16 cellular contexts compared by ENCODE assay signal in genomic region chr9:91857831-91858669, GRCh38.
A peak's percentile ranks its signal among the peaks of the same experiment; 100 is the strongest.
DNase-seq lines count a peak whose midpoint lies in the region; ATAC-seq, FAIRE-seq and TF ChIP-seq lines count a peak whose summit lies in the region.
"Had no signal": no experiment of that assay in that cellular context is flagged by ENCODE, and none has a peak within 500 bp of the region (broad histone marks: within the 10 kb centered on the region; RNA-seq: fewer than 3 reads in every experiment).

No MANE protein-coding gene starts in this region.

- no TSS peak for BruUV-seq in HepG2 (replicated peaks; lab: Mats Ljungman, UMichigan)

- H3K27me3 Mint-ChIP-seq in T-helper 2 cell treated with Interferon-gamma antibody and Interleukin-4, amounts not matched to agents 5 μg/mL and 100 μg/mL, for 36 hours (ENCODE audit: low read depth) = no peaks in the 10 kb centered on the region

- H2AFZ ChIP-seq in HepG2 (ENCODE audit: low read length) = no peak overlapping the region

- H3K4me2 ChIP-seq in HepG2 (ENCODE audit: low read depth, low read length) = no peak overlapping the region

- POLR2A ChIA-PET in HEK293 (lab: Yijun Ruan, JAX) (no interaction called here), HepG2 (lab: Yijun Ruan, JAX) (no interaction called here)

- no peaks in the 10 kb centered on the region for H4K20me1 ChIP-seq in HepG2 (ENCODE audit: insufficient read depth, low read length)

- no peaks in the 10 kb centered on the region for H3K9me3 Mint-ChIP-seq in T-helper 2 cell treated with Interferon-gamma antibody and Interleukin-4, amounts not matched to agents 5 μg/mL and 100 μg/mL, for 36 hours
- H3K9me3 Mint-ChIP-seq: dendritic cell treated with granulocyte-macrophage colony-stimulating factor and Interleukin-4, amounts not matched to agents 40 ng/mL and 50 ng/mL, for 4 days had no signal

- H3K9me3 ChIP-seq in HEK293 (ENCODE audit: control insufficient read depth, insufficient read depth, low read depth, low read length) (no peaks in the 10 kb centered on the region), HepG2 (ENCODE audit: low read length) (no peaks in the 10 kb centered on the region)
- H3K9me3 ChIP-seq: BE2C, MG63 had no signal

- CTCF ChIA-PET in HEK293 (lab: Yijun Ruan, JAX) = no interaction called here
- CTCF ChIA-PET in HepG2 (lab: Yijun Ruan, JAX; ENCODE audit: low intra/inter-chr PET ratio, low total read pairs) = no interaction called here

- H3K27ac ChIP-seq in HEK293 (ENCODE audit: extremely low read depth, low read depth, low read length) (no peak overlapping the region), HepG2 (ENCODE audit: extremely low read length, insufficient read depth, low read length) (no peak overlapping the region)

- no peak for DNase-seq in left colon
- DNase-seq in retina = peak; percentile 65
- DNase-seq in NCI-H774 (lab: John Stamatoyannopoulos, UW) = no peak
- no peak for DNase-seq in T-helper 2 cell treated with Interferon-gamma antibody and Interleukin-4, amounts not matched to agents 5 μg/mL and 100 μg/mL, for 36 hours (ENCODE audit: low spot score)
- no peak for DNase-seq in HepG2 (ENCODE audit: low spot score)
- DNase-seq in DMS79 treated with DMSO at 0.1 percent for 48 hours (lab: John Stamatoyannopoulos, UW) = no peak
- DNase-seq: activated gamma-delta T cell treated with Interleukin-2 at 50 U/mL for 16 hours, anterior cingulate cortex, MG63, naive B cell, NCI-H2081, T-helper 17 cell had no signal

- no peak for FAIRE-seq in HepG2 (lab: Jason Lieb, UNC)

- in situ Hi-C loops in HepG2 (cut with HindIII; ENCODE audit: extremely low pct_ligation_motif_present, low pct_unique_long_range_greater_than_20kb) = no loop called here

- peaks cover 0 to 58% of the 10 kb centered on the region in 2 experiments; a peak in 4 of 5 replicates for H3K27me3 ChIP-seq in HepG2 (ENCODE audit: control insufficient read depth in 1 of 2, insufficient read depth in 2 of 2, low read length in 2 of 2)
- H3K27me3 ChIP-seq: BE2C, MG63 had no signal

- no peaks in the 10 kb centered on the region for H3K4me1 Mint-ChIP-seq in T-helper 2 cell treated with Interferon-gamma antibody and Interleukin-4, amounts not matched to agents 5 μg/mL and 100 μg/mL, for 36 hours (ENCODE audit: low read depth)
- H3K4me1 Mint-ChIP-seq: naive B cell, T-helper 17 cell had no signal

- no peak for TF ChIP-seq POLR2A in HepG2 (IDR thresholded peaks at IDR 0.05; ENCODE audit: insufficient read depth in 1 of 2, low read depth in 2 of 2, low read length in 2 of 2)

- 20% methylated on average over 10 of the region's 23 CpGs for WGBS in HepG2 (ENCODE audit: low lambda C conversion rate)

- H3K27ac Mint-ChIP-seq in T-helper 2 cell treated with Interferon-gamma antibody and Interleukin-4, amounts not matched to agents 5 μg/mL and 100 μg/mL, for 36 hours = no peak overlapping the region
- H3K27ac Mint-ChIP-seq: naive B cell, T-helper 17 cell had no signal

- no peaks in the 10 kb centered on the region for H3K36me3 ChIP-seq in HEK293 (ENCODE audit: control insufficient read depth in 2 of 2, insufficient read depth in 1 of 2, low read length in 2 of 2)
- no peaks in the 10 kb centered on the region for H3K36me3 ChIP-seq in HepG2 (replicated peaks in 1 of 2; ENCODE audit: control insufficient read depth in 1 of 2, insufficient read depth in 2 of 2, low read length in 2 of 2)
- H3K36me3 ChIP-seq: MG63 had no signal

- no peak for TF ChIP-seq RAD21 in HepG2 (CRISPR knock-in tag; IDR thresholded peaks at IDR 0.05)

- no peaks in the 10 kb centered on the region for H3K79me2 ChIP-seq in HepG2 (ENCODE audit: insufficient read depth, low read length)

- TF ChIP-seq CTCF in HEK293 (tag by site-specific recombination; IDR thresholded peaks at IDR 0.05) = no peak
- no peak for TF ChIP-seq CTCF in HepG2 (CRISPR knock-in tag; IDR thresholded peaks at IDR 0.05)

- no peaks in the 10 kb centered on the region for H3K36me3 Mint-ChIP-seq in T-helper 2 cell treated with Interferon-gamma antibody and Interleukin-4, amounts not matched to agents 5 μg/mL and 100 μg/mL, for 36 hours (ENCODE audit: low read depth)
- H3K36me3 Mint-ChIP-seq: naive B cell had no signal

- intact Hi-C loops in left colon (cut with DNase I, micrococcal nuclease) = no loop called here
- intact Hi-C loops in HepG2 (cut with micrococcal nuclease; ENCODE audit: unreplicated experiment) = no loop called here

- no peak for TF ChIP-seq EP300 in HepG2 (IDR thresholded peaks at IDR 0.05; ENCODE audit: low read depth in 2 of 2, low read length in 2 of 2)
- no peak for TF ChIP-seq EP300 in HepG2 (CRISPR knock-in tag; IDR thresholded peaks at IDR 0.05; ENCODE audit: borderline replicate concordance)

- H3K9ac ChIP-seq in HepG2 (ENCODE audit: insufficient read depth, low read depth, low read length) = no peak overlapping the region

- H3K4me3 Mint-ChIP-seq in T-helper 2 cell treated with Interferon-gamma antibody and Interleukin-4, amounts not matched to agents 5 μg/mL and 100 μg/mL, for 36 hours = no peak overlapping the region
- H3K4me3 Mint-ChIP-seq: dendritic cell treated with granulocyte-macrophage colony-stimulating factor and Interleukin-4, amounts not matched to agents 40 ng/mL and 50 ng/mL, for 4 days; naive B cell; T-helper 17 cell had no signal

- H3K4me1 ChIP-seq in HEK293 (ENCODE audit: control insufficient read depth, insufficient read depth, low read length) (no peaks in the 10 kb centered on the region; the same call in 1 of the 2 replicates), HepG2 (ENCODE audit: insufficient read depth, low read length) (no peaks in the 10 kb centered on the region)

- ATAC-seq in SK-N-SH treated with all-trans-retinoic acid at 6 μM for 48 hours = no peak
- ATAC-seq in left colon = peak; percentile 53
- no peak for ATAC-seq in HepG2
- ATAC-seq: T-helper 17 cell had no signal

- H3K4me3 ChIP-seq in HEK293 (ENCODE audit: low read depth, low read length) (no peak overlapping the region), HepG2 (replicated peaks in 1 of 3; ENCODE audit: insufficient read depth in 1 of 3, low read depth in 2 of 3, low read length in 3 of 3) (no peak overlapping the region)
- H3K4me3 ChIP-seq: MG63 had no signal

TF ChIP-seq in HEK293, 187 proteins besides CTCF, POLR2A, EP300 and RAD21 (continues in another document):
- TF ChIP-seq ZBTB44 (tag by site-specific recombination; IDR thresholded peaks at IDR 0.05) = no peak

TF ChIP-seq in SK-N-SH treated with all-trans-retinoic acid at 6 μM for 48 hours, 23 proteins besides CTCF, POLR2A, EP300 and RAD21 (continues in another document):
- no peak for TF ChIP-seq ESRRG (CRISPR knock-in tag; IDR thresholded peaks at IDR 0.05)
- TF ChIP-seq TSHZ2 (CRISPR knock-in tag; IDR thresholded peaks at IDR 0.05) = no peak
- no peak for TF ChIP-seq PPARA (CRISPR knock-in tag; IDR thresholded peaks at IDR 0.05; ENCODE audit: borderline replicate concordance)
- no peak for TF ChIP-seq ZFP3 (CRISPR knock-in tag; IDR thresholded peaks at IDR 0.05)
- TF ChIP-seq ARNTL (CRISPR knock-in tag; IDR thresholded peaks at IDR 0.05; ENCODE audit: borderline replicate concordance, low read depth) = no peak

TF ChIP-seq in HepG2, 621 proteins besides CTCF, POLR2A, EP300 and RAD21:
- TF ChIP-seq ZNF136 (CRISPR knock-in tag; IDR thresholded peaks at IDR 0.05; ENCODE audit: low read depth) (no peak), MED13 (CRISPR knock-in tag; IDR thresholded peaks at IDR 0.05) (no peak), FOXO1 (CRISPR knock-in tag; IDR thresholded peaks at IDR 0.05) (no peak), PAXIP1 (CRISPR knock-in tag; conservative IDR thresholded peaks at IDR 0.05) (no peak), GABPB1 (CRISPR knock-in tag; IDR thresholded peaks at IDR 0.05) (no peak), ZBTB25 (CRISPR knock-in tag; IDR thresholded peaks at IDR 0.05) (no peak)
